Comparison of ENCODE assay signal across 21 cellular contexts in the genomic region with DNA sequence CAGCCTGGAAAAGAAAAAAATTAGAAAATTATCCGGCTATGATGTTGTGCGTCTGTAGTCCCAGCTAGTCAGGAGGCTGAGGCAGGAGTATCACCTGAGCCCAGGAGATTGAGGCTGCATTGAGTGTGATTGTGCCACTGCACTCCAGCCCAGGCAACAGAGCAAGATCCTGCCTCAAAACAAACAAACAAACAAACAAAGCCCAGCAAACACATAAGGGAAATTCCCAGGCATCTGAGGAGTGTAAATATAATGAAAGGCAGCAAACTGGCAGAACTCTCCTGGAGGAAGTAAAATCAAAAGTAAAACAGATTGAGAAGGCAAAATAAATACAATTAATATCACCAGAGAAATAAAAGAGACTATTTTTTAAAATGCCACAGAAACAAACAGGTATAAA.
"Had no signal": no experiment of that assay in that cellular context is flagged by ENCODE, and none has a peak within 500 bp of the region (broad histone marks: within the 10 kb centered on the region; RNA-seq: fewer than 3 reads in every experiment).

No MANE protein-coding gene starts in this region.

- ATAC-seq: heart left ventricle; naive thymus-derived CD4-positive, alpha-beta T cell; stimulated activated naive CD8-positive, alpha-beta T cell treated with anti-CD3 and anti-CD28 coated beads, Interleukin-15, Interleukin-2, amounts not matched to agents 100 U/mL and 50 U/mL, for 24 hours had no signal

- H3K27me3 Mint-ChIP-seq: type B pancreatic cell had no signal

- H3K4me3 Mint-ChIP-seq: naive thymus-derived CD4-positive, alpha-beta T cell; nephron progenitor cell; type B pancreatic cell had no signal

- H3K27ac ChIP-seq: colonic mucosa, heart left ventricle, neutrophil, right atrium auricular region, sigmoid colon, skin epidermis, suprapubic skin, thyroid gland, vagina had no signal

- H3K9me3 Mint-ChIP-seq: endodermal cell; naive thymus-derived CD4-positive, alpha-beta T cell; nephron progenitor cell; type B pancreatic cell had no signal

- H3K4me3 ChIP-seq: colonic mucosa, heart left ventricle, right atrium auricular region, sigmoid colon, skin epidermis, suprapubic skin, thyroid gland, vagina had no signal

- H3K27me3 ChIP-seq: colonic mucosa, heart left ventricle, neutrophil, right atrium auricular region, sigmoid colon, suprapubic skin, thyroid gland, vagina had no signal

- H3K36me3 ChIP-seq: colonic mucosa, heart left ventricle, neutrophil, right atrium auricular region, sigmoid colon, suprapubic skin, thyroid gland, vagina had no signal

- DNase-seq: colonic mucosa; dermis blood vessel endothelial cell; foreskin melanocyte; heart left ventricle; hippocampal formation; kidney glomerular epithelial cell; naive thymus-derived CD4-positive, alpha-beta T cell; nephron progenitor cell; posterior cingulate gyrus; sigmoid colon; stimulated activated CD4-positive, alpha-beta T cell treated with anti-CD3 and anti-CD28 coated beads, Interleukin-12 subunit alpha, Interleukin-12 subunit beta, amount 100 ng/mL, for 4 hours; stimulated activated CD4-positive, alpha-beta T cell treated with anti-CD3 and anti-CD28 coated beads, Interleukin-2, amount 100 ng/mL, for 48 hours; stimulated activated naive CD8-positive, alpha-beta T cell treated with anti-CD3 and anti-CD28 coated beads, Interleukin-15, Interleukin-2, amounts not matched to agents 100 U/mL and 50 U/mL, for 24 hours; thyroid gland had no signal

- H3K36me3 Mint-ChIP-seq: naive thymus-derived CD4-positive, alpha-beta T cell; type B pancreatic cell had no signal

- H3K4me1 ChIP-seq: colonic mucosa, heart left ventricle, right atrium auricular region, sigmoid colon, suprapubic skin, thyroid gland, vagina had no signal

- H3K27ac Mint-ChIP-seq: naive thymus-derived CD4-positive, alpha-beta T cell; nephron progenitor cell; type B pancreatic cell had no signal

- H3K9me3 ChIP-seq: colonic mucosa, heart left ventricle, neutrophil, right atrium auricular region, sigmoid colon, suprapubic skin, thyroid gland, vagina had no signal
